ENCODE assay signal across 8 cellular contexts in the genomic region with DNA sequence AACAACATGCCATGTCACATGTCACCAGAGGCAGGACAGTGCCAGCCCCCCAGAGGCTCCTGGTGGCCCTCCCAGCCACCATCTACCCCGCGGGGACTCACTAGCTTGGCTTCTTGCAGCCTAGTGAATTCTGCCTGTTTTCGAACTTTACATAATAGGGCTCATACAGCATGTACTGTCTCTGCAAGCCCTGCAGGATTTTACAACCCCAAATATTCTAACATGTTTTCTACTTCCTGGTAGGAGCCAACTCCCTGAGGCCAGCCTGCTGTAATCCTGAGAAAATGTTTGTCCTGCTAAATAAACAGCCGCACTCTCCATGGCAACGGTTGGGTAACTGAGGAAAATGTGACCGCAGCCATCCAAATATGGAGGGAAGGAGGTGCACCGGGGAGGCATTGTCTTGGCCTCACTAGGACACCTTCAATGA. TPM values are rescaled to one million over a fixed set of nuclear protein-coding genes. Genes with fewer than 3 reads are reported as not detected.
A peak's percentile ranks its signal among the peaks of the same experiment; 100 is the strongest.
DNase-seq lines count a peak whose midpoint lies in the region; ATAC-seq and TF ChIP-seq lines count a peak whose summit lies in the region.

No MANE protein-coding gene starts in this region.

- ATAC-seq in HG03521 (IDR thresholded peaks at IDR 0.05; ENCODE audit: unreplicated experiment) (no peak), GM19395 (IDR thresholded peaks at IDR 0.05; ENCODE audit: unreplicated experiment) (no peak)

- peak overlapping the region; percentile 88 for H3K27ac ChIP-seq in HUES48 (ENCODE audit: low read depth, low read length)
- peak overlapping the region; percentile 96 for H3K27ac ChIP-seq in smooth muscle cell (ENCODE audit: low read depth)

- 53% methylated on average over 7 of the region's 7 CpGs for WGBS in smooth muscle cell (ENCODE audit: low lambda C conversion rate)

- H3K9me3 ChIP-seq in HUES48 (ENCODE audit: control insufficient read depth, insufficient read depth, low read length) (no peaks in the 10 kb centered on the region), smooth muscle cell (replicated peaks; ENCODE audit: low read depth) (no peaks in the 10 kb centered on the region)

- no peaks in the 10 kb centered on the region for H3K36me3 ChIP-seq in HUES48 (ENCODE audit: control insufficient read depth, insufficient read depth, low read length)
- no peaks in the 10 kb centered on the region for H3K36me3 ChIP-seq in smooth muscle cell (ENCODE audit: low read depth)

- H3K4me3 ChIP-seq in HUES48 (ENCODE audit: low read depth, low read length) (no peak overlapping the region), astrocyte of the cerebellum (ENCODE audit: low read depth, low read length) (peak overlapping the region; percentile 9), smooth muscle cell (peak overlapping the region; percentile 3)

- TF ChIP-seq CTCF in astrocyte of the cerebellum (IDR thresholded peaks at IDR 0.05; ENCODE audit: low read depth, low read length, missing control alignments) (no peak), smooth muscle cell (IDR thresholded peaks at IDR 0.05; ENCODE audit: borderline replicate concordance, insufficient read depth, poor library complexity, severe bottlenecking) (no peak)

- peaks cover 34% of the 10 kb centered on the region for H3K79me2 ChIP-seq in smooth muscle cell (ENCODE audit: low read depth)

- DNase-seq in astrocyte of the cerebellum (ENCODE audit: low read depth) (peak; percentile 92), inferior parietal cortex (ENCODE audit: extremely low spot score) (peak; percentile 42), smooth muscle cell (lab: John Stamatoyannopoulos, UW; ENCODE audit: unreplicated experiment) (no peak), UCSD-AML1 (lab: John Stamatoyannopoulos, UW; ENCODE audit: unreplicated experiment) (no peak), DMS 273 treated with DMSO at 0.1 percent for 48 hours (lab: John Stamatoyannopoulos, UW) (no peak)

- in situ Hi-C loops in astrocyte of the cerebellum (cut with HindIII; ENCODE audit: low sequenced_read_pairs): no loop called here

- H4K20me1 ChIP-seq in smooth muscle cell (ENCODE audit: low read depth): peaks cover 43% of the 10 kb centered on the region

- H3K4me1 ChIP-seq in HUES48 (ENCODE audit: control insufficient read depth, insufficient read depth, low read length): peaks cover 31% of the 10 kb centered on the region
- peaks cover 24% of the 10 kb centered on the region for H3K4me1 ChIP-seq in smooth muscle cell (ENCODE audit: low read depth)

- peak overlapping the region; percentile 92 for H3K4me2 ChIP-seq in smooth muscle cell

- H3K9ac ChIP-seq in HUES48 (ENCODE audit: low read depth, low read length): no peak overlapping the region
- H3K9ac ChIP-seq in smooth muscle cell (ENCODE audit: low read depth): peak overlapping the region; percentile 99

- H3K27me3 ChIP-seq in HUES48 (ENCODE audit: control insufficient read depth, insufficient read depth, low read length) (0 out of 2 replicates have a peak, but pooled peaks cover 4% of the 10 kb centered on the region), smooth muscle cell (ENCODE audit: low read depth) (no peaks in the 10 kb centered on the region)

- H2AFZ ChIP-seq in smooth muscle cell (ENCODE audit: low read depth): no peak overlapping the region

- peaks cover 9% of the 10 kb centered on the region for H3F3A ChIP-seq in smooth muscle cell (ENCODE audit: low read depth)

RNA-seq across cellular contexts. Expression of gene PER2, which starts 2.7 kb away (rescaled TPM):
- total RNA-seq in smooth muscle cell: 5.0 and 9.7 TPM in 2 replicates
- polyA plus RNA-seq in smooth muscle cell: 3.5 and 7.9 TPM in 2 replicates

RNA-seq across cellular contexts. Expression of gene TRAF3IP1, which starts 34.6 kb away (rescaled TPM):
- total RNA-seq in smooth muscle cell: 4.4 and 5.3 TPM in 2 replicates
- polyA plus RNA-seq in smooth muscle cell: 7.5 and 10.2 TPM in 2 replicates

RNA-seq across cellular contexts. Expression of gene HES6, which starts 45.8 kb away (rescaled TPM):
- 0.81 TPM in 1 of 2 replicates, not detected in the other for total RNA-seq in smooth muscle cell
- 2.7 and 6.4 TPM in 2 replicates for polyA plus RNA-seq in smooth muscle cell

Comparison
In these comparisons a context has a peak if more than half of its experiments do, and no peak if none do; other contexts are left out.
1. DNase-seq: peak in astrocyte of the cerebellum (single experiment) and inferior parietal cortex (single experiment); none in smooth muscle cell (single experiment), UCSD-AML1 (single experiment) and DMS 273 treated with DMSO at 0.1 percent for 48 hours (single experiment).